27 cellular contexts compared by ENCODE assay signal in the genomic region with DNA sequence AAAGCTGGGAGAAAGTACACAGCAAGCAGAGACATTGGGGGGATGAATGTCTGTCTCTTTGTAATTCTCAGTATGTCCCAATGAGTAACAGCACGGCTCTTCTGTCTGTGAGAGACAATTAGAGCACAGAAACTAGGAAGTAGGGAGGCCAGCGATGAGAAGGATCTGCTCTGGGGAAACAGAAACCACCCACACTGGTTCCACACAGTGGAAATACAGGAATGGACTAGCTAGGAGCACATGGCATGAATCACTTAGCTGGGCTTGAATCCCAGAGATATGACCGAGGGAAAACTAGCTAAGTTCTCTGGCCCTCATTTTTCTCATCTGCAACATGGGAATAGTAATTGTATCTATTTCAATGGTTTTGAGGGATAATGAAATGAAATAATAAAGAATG.
DNase-seq lines count a peak whose midpoint lies in the region; ATAC-seq and TF ChIP-seq lines count a peak whose summit lies in the region.
"Had no signal": no experiment of that assay in that cellular context is flagged by ENCODE, and none has a peak within 500 bp of the region (broad histone marks: within the 10 kb centered on the region; RNA-seq: fewer than 3 reads in every experiment).

No MANE protein-coding gene starts in this region.

- 20 to 36% methylated on average over 3 of the region's 3 CpGs for WGBS in tibial nerve, 2 donors

- no peaks in the 10 kb centered on the region for H3K36me3 ChIP-seq in osteoblast (ENCODE audit: insufficient read depth, low read length)
- H3K36me3 ChIP-seq in tibial nerve: no peaks in the 10 kb centered on the region
- H3K36me3 ChIP-seq: pancreas, sigmoid colon, SJSA1, thyroid gland, WERI-Rb-1 had no signal

- H3K4me3 ChIP-seq in osteoblast (ENCODE audit: insufficient read depth, low read length) (no peak overlapping the region), tibial nerve (no peak overlapping the region)
- H3K4me3 ChIP-seq: hepatocyte, pancreas, sigmoid colon, SJSA1, thyroid gland had no signal

- ATAC-seq in foreskin keratinocyte: no peak
- ATAC-seq: naive thymus-derived CD4-positive, alpha-beta T cell; stimulated activated naive B cell treated with anti-CD40 and anti-IgM and Interleukin-4, amounts not matched to agents 10 μg/mL and 1 μg/mL and 100 μg/mL, for 72 hours; T-helper 17 cell had no signal

- H3K27ac ChIP-seq in foreskin keratinocyte (no peak overlapping the region), osteoblast (ENCODE audit: low read depth, low read length) (no peak overlapping the region), tibial nerve (no peak overlapping the region)
- H3K27ac ChIP-seq: hepatocyte, pancreas, sigmoid colon, SJSA1, thyroid gland, WERI-Rb-1 had no signal

- TF ChIP-seq EP300 in tibial nerve (IDR thresholded peaks at IDR 0.05): no peak

- no peaks in the 10 kb centered on the region for H3K4me1 ChIP-seq in foreskin keratinocyte
- no peaks in the 10 kb centered on the region for H3K4me1 ChIP-seq in osteoblast (ENCODE audit: insufficient read depth, low read length)
- H3K4me1 ChIP-seq in tibial nerve: no peaks in the 10 kb centered on the region
- H3K4me1 ChIP-seq: pancreas, sigmoid colon, SJSA1, thyroid gland had no signal

- DNase-seq in HT1080 (ENCODE audit: low read depth) (peak; percentile 17), astrocyte of the hippocampus (ENCODE audit: low read depth, low spot score) (peak; percentile 5), foreskin keratinocyte (peak; percentile 28 to 53), osteoblast (ENCODE audit: insufficient read length, low spot score, missing footprints) (peak; percentile 43), tibial nerve (ENCODE audit: low spot score in 2 of 2) (no peak), NCI-H69 (lab: John Stamatoyannopoulos, UW) (no peak)
- DNase-seq in stimulated activated naive CD4-positive, alpha-beta T cell treated with Interleukin-2 at 50 U/mL for 16 hours (lab: John Stamatoyannopoulos, UW): no peak
- DNase-seq: activated CD4-positive, alpha-beta T cell treated with anti-CD3 and anti-CD28 coated beads, Interleukin-2, amount 50 U/mL, for 4 hours; activated gamma-delta T cell; CD8-positive, alpha-beta memory T cell; cerebellar nuclear complex; effector memory CD4-positive, alpha-beta T cell; kidney; mesendoderm; MV-4-11; naive thymus-derived CD4-positive, alpha-beta T cell; NCI-H187; NCI-H2227 treated with DMSO at 0.1 percent for 48 hours; NCI-H82; pancreas; sigmoid colon; stimulated activated naive B cell treated with anti-CD40 and anti-IgM and Interleukin-4, amounts not matched to agents 10 μg/mL and 1 μg/mL and 100 μg/mL, for 72 hours; T-helper 17 cell; thyroid gland; WERI-Rb-1 had no signal

- H3K4me2 ChIP-seq in osteoblast (ENCODE audit: insufficient read depth, low read length): no peak overlapping the region
- H3K4me2 ChIP-seq: hepatocyte had no signal

- H3K27me3 ChIP-seq in foreskin keratinocyte (no peaks in the 10 kb centered on the region), osteoblast (ENCODE audit: insufficient read depth, low read length) (no peaks in the 10 kb centered on the region), tibial nerve (no peaks in the 10 kb centered on the region)
- H3K27me3 ChIP-seq: hepatocyte, pancreas, sigmoid colon, SJSA1, thyroid gland had no signal

- no peak for TF ChIP-seq POLR2A in tibial nerve (IDR thresholded peaks at IDR 0.05)

- no peak for TF ChIP-seq CTCF in foreskin keratinocyte (conservative IDR thresholded peaks at IDR 0.05)
- TF ChIP-seq CTCF in osteoblast (IDR thresholded peaks at IDR 0.05; ENCODE audit: extremely low read depth, low read depth, low read length): no peak
- TF ChIP-seq CTCF in tibial nerve (IDR thresholded peaks at IDR 0.05): no peak

- no peaks in the 10 kb centered on the region for H3K79me2 ChIP-seq in osteoblast (ENCODE audit: insufficient read depth, low read length)
- H3K79me2 ChIP-seq: hepatocyte had no signal

- no peak overlapping the region for H2AFZ ChIP-seq in osteoblast (ENCODE audit: low read length)
- H2AFZ ChIP-seq: hepatocyte had no signal

- H3K9me3 ChIP-seq in osteoblast (ENCODE audit: low read depth, low read length) (no peaks in the 10 kb centered on the region), tibial nerve (no peaks in the 10 kb centered on the region)
- H3K9me3 ChIP-seq: pancreas, sigmoid colon, SJSA1, thyroid gland had no signal

- H4K20me1 ChIP-seq in osteoblast (ENCODE audit: insufficient read depth, low read length): no peaks in the 10 kb centered on the region

Comparison
In these comparisons a context has a peak if more than half of its experiments do, and no peak if none do; other contexts are left out.
1. DNase-seq: peak in HT1080 (single experiment), astrocyte of the hippocampus (single experiment), foreskin keratinocyte (2 of 2) and osteoblast (single experiment); none in tibial nerve (0 of 2), NCI-H69 (single experiment) and stimulated activated naive CD4-positive, alpha-beta T cell treated with Interleukin-2 at 50 U/mL for 16 hours (single experiment).